8 cellular contexts compared by ENCODE assay signal in genomic region chr16:30032083-30032819, GRCh38. TPM values are rescaled to one million over a fixed set of nuclear protein-coding genes. Genes with fewer than 3 reads are reported as not detected.
A peak's percentile ranks its signal among the peaks of the same experiment; 100 is the strongest.
DNase-seq lines count a peak whose midpoint lies in the region; ATAC-seq and TF ChIP-seq lines count a peak whose summit lies in the region.

No MANE protein-coding gene starts in this region.

- H3K27me3 ChIP-seq in thoracic aorta (replicated peaks; ENCODE audit: insufficient read depth), result peaks cover 19% of the 10 kb centered on the region

- H3K36me3 ChIP-seq in thoracic aorta, result no peaks in the 10 kb centered on the region

- DNase-seq in CD1c-positive myeloid dendritic cell (ENCODE audit: extremely low spot score) (peak; percentile 82), HK-2 (ENCODE audit: unreplicated experiment) (peak; percentile 63), NCI-H748 treated with DMSO at 0.1 percent for 48 hours (lab: John Stamatoyannopoulos, UW) (peak; percentile 69), midbrain (lab: John Stamatoyannopoulos, UW) (peak; percentile 66), thoracic aorta (ENCODE audit: low spot score) (no peak)
- peak; percentile 58 for DNase-seq in activated CD4-positive, alpha-beta T cell treated with anti-CD3 and anti-CD28 coated beads, Interleukin-2, amount 50 U/mL, for 1 hour
- peak; percentile 47 for DNase-seq in effector CD4-positive, alpha-beta T cell

- no peaks in the 10 kb centered on the region for H3K9me3 ChIP-seq in thoracic aorta

- TF ChIP-seq CTCF in thoracic aorta (IDR thresholded peaks at IDR 0.05), result peak; percentile 66

- no peak overlapping the region for H3K4me3 ChIP-seq in thoracic aorta

- H3K27ac ChIP-seq in thoracic aorta, result no peak overlapping the region

- H3K4me1 ChIP-seq in thoracic aorta (ENCODE audit: control insufficient read depth in 1 of 2, low read depth in 2 of 2), result peaks cover 2 to 8% of the 10 kb centered on the region in 2 donors

- no peak for ATAC-seq in thoracic aorta (ENCODE audit: insufficient number of reproducible peaks, low FRiP score, low read depth)
- no peak for ATAC-seq in HG02610 (IDR thresholded peaks at IDR 0.05; ENCODE audit: unreplicated experiment)

RNA-seq across cellular contexts. Expression of gene TLCD3B, which starts 1.2 kb away (rescaled TPM):
- total RNA-seq in thoracic aorta, result not detected

RNA-seq across cellular contexts. Expression of gene C16orf92, which starts 9.3 kb away (rescaled TPM):
- not detected for total RNA-seq in thoracic aorta

RNA-seq across cellular contexts. Expression of gene DOC2A, which starts 21.4 kb away (rescaled TPM):
- under 1 TPM in 1 of 2 donors, not detected in 1; 0.56 TPM for total RNA-seq in thoracic aorta

RNA-seq across cellular contexts. Expression of gene ALDOA, which starts 33.3 kb away (rescaled TPM):
- total RNA-seq in thoracic aorta, result 100 to 1,000 TPM; 569 to 841 TPM

RNA-seq across cellular contexts. Expression of gene INO80E, which starts 36.2 kb away (rescaled TPM):
- 10 to 100 TPM; 67.4 to 81.8 TPM for total RNA-seq in thoracic aorta
